In genomic region chr21:31724552-31724951, GRCh38 we compare ENCODE assay signal across 1 cellular context.
TF ChIP-seq lines count a peak whose summit lies in the region.

No MANE protein-coding gene starts in this region.

TF ChIP-seq in HEK293, 187 proteins besides CTCF, POLR2A, EP300 and RAD21 (continued from another document):
- TF ChIP-seq, protein P1, sequence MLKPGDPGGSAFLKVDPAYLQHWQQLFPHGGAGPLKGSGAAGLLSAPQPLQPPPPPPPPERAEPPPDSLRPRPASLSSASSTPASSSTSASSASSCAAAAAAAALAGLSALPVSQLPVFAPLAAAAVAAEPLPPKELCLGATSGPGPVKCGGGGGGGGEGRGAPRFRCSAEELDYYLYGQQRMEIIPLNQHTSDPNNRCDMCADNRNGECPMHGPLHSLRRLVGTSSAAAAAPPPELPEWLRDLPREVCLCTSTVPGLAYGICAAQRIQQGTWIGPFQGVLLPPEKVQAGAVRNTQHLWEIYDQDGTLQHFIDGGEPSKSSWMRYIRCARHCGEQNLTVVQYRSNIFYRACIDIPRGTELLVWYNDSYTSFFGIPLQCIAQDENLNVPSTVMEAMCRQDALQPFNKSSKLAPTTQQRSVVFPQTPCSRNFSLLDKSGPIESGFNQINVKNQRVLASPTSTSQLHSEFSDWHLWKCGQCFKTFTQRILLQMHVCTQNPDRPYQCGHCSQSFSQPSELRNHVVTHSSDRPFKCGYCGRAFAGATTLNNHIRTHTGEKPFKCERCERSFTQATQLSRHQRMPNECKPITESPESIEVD (tag by site-specific recombination; IDR thresholded peaks at IDR 0.05) = peak; percentile 96
- TF ChIP-seq ZBTB20 (tag by site-specific recombination; IDR thresholded peaks at IDR 0.05) (no peak), ZNF426 (tag by site-specific recombination; IDR thresholded peaks at IDR 0.05) (no peak), OSR2 (tag by site-specific recombination; IDR thresholded peaks at IDR 0.05) (peak; percentile 47; the same call in 1 of the 2 replicates), PRDM4 (tag by site-specific recombination; IDR thresholded peaks at IDR 0.05) (peak; percentile 86)
